ENCODE assay signal across 8 cellular contexts in the genomic region with DNA sequence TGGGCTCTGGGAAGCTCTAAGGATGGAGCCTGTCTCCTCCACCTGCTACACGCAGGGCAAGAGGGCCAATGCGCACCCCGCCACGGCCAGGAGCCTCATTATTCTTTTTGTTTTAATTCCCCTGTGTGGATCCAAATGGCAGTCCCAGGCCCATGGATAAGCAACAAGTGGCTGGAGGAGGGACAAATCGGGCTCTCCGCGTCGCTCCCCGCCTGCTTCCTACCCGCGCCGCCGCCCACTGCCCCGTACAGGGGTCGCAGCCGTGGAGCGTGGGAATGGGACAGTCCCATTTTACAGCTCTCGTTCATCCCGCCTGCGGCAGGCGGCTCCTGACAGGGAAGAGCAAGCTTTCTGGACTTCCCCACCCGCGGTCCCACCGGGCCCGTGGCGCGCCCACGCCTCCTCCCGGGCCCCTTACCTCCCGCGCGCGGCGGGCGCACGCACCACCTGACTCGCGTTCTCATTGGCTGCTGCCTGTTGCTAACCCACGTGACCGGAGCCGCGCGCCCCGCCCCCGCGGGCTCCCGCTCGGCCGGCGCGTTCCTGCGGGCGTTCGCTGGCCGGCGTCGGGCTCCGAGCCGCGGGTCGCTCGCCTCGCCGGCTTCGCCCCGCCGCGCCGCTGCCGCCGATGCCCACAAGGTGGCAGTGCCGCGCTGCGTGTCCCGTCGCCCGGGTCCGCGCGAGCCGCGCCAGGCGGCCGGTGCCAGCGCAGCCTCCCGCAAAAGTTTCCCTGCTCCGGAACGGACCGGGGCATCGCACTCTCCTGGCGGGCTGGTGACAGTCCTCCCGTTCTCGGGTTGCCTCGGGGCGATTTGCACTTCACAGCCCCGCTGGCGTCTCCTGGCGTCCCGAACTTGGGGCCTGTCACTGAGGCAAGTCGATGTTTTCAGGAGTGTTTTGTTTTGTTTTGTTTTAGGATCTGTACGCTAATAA.
DNase-seq lines count a peak whose midpoint lies in the region; ATAC-seq and TF ChIP-seq lines count a peak whose summit lies in the region.

No MANE protein-coding gene starts in this region.

- no peaks in the 10 kb centered on the region for H3K9me3 Mint-ChIP-seq in activated B cell treated with CpG ODN at 0.5 μM for 24 hours

- peak overlapping the region; percentile 88 for H3K27ac Mint-ChIP-seq in activated B cell treated with CpG ODN at 0.5 μM for 24 hours

- intact Hi-C loops in activated B cell treated with CpG ODN at 0.5 μM for 24 hours (cut with micrococcal nuclease) = loop anchor here (1.0 to 5.0 kb wide), 12 partner anchors 102 to 1412 kb away; no protein-coding TSS in a partner anchor

- CTCF ChIA-PET in activated B cell treated with CpG ODN at 0.5 μM for 24 hours (lab: Charles Lee) = interaction anchor here (0.7 to 2.7 kb wide), 11 partner anchors 13 to 1412 kb away, joined by 3 to 9 read pairs (median 4); no protein-coding TSS in a partner anchor

- DNase-seq in AG08396 (ENCODE audit: low spot score) = peak; percentile 99
- DNase-seq in NCI-H2171 treated with DMSO at 0.1 percent for 48 hours (lab: John Stamatoyannopoulos, UW) = peak; percentile 91
- peak; percentile 98 for DNase-seq in activated B cell treated with CpG ODN at 0.5 μM for 24 hours
- peak; percentile 88 for DNase-seq in central memory CD4-positive, alpha-beta T cell
- DNase-seq in iris pigment epithelial cell (ENCODE audit: low read depth) = peak; percentile 85
- DNase-seq in stimulated activated CD4-positive, alpha-beta T cell treated with anti-CD3 and anti-CD28 coated beads, Interleukin-12 subunit alpha, Interleukin-12 subunit beta, amount 100 ng/mL, for 24 hours (ENCODE audit: low read depth in 2 of 2) = peak; percentile 83 to 87

- no peaks in the 10 kb centered on the region for H3K27me3 Mint-ChIP-seq in activated B cell treated with CpG ODN at 0.5 μM for 24 hours

- H3K4me1 Mint-ChIP-seq in activated B cell treated with CpG ODN at 0.5 μM for 24 hours = peaks cover 45% of the 10 kb centered on the region

- peak overlapping the region; percentile 85 for H3K4me3 Mint-ChIP-seq in activated B cell treated with CpG ODN at 0.5 μM for 24 hours

- ATAC-seq in GM18870 (IDR thresholded peaks at IDR 0.05; ENCODE audit: unreplicated experiment) (peak; percentile 71), HG03108 (IDR thresholded peaks at IDR 0.05; ENCODE audit: unreplicated experiment) (peak; percentile 88), activated B cell treated with CpG ODN at 0.5 μM for 24 hours (ENCODE audit: low read depth) (peak; percentile 90)

- no peak for TF ChIP-seq CTCF in activated B cell treated with CpG ODN at 0.5 μM for 24 hours (IDR thresholded peaks at IDR 0.05)

- POLR2A ChIA-PET in activated B cell treated with CpG ODN at 0.5 μM for 24 hours (lab: Charles Lee) = interaction anchor here (0.5 to 1.2 kb wide), 5 partner anchors 44 to 1035 kb away, joined by 3 to 5 read pairs (median 3); a partner anchor contains a TSS

- peaks cover 7% of the 10 kb centered on the region for H3K36me3 Mint-ChIP-seq in activated B cell treated with CpG ODN at 0.5 μM for 24 hours (ENCODE audit: low read depth)

Comparison
In these comparisons a context has a peak if more than half of its experiments do, and no peak if none do; other contexts are left out.
1. Peak in every context shown above with its lines: DNase-seq and ATAC-seq.